8 cellular contexts compared by ENCODE assay signal in the genomic region with DNA sequence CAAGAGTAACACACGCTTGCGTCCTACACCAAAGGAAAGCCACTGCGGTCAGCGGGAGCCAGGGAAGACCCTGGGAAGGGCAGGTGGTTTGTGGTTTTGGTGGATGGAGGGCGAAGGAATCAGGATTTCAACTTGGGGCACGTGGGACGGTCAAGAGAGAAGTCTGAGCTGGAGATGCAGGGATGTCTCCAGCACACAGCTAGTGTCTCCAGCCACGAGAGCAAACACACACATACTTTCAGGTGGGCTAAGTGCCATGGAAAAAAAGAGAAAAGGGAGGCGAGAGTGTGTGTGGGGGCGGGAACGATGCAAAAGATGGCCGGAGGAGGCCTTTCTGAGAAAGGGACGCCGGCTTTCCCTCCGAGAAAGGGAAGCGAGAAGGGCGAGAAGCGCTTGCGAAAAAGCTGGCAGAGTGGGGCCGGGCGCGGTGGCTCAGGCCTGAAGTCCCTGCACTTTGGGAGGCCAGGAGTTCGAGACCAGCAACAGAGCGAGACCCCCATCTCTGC. TPM values are rescaled to one million over a fixed set of nuclear protein-coding genes. Genes with fewer than 3 reads are reported as not detected.
DNase-seq lines count a peak whose midpoint lies in the region; ATAC-seq and TF ChIP-seq lines count a peak whose summit lies in the region.

No MANE protein-coding gene starts in this region.

- intact Hi-C loops in HCT116 (cut with micrococcal nuclease): no loop called here
- intact Hi-C loops in activated CD4-positive, alpha-beta T cell treated with anti-CD3 and anti-CD28 coated beads, Interleukin-2, amount 10 ng/mL, durations not matched to agents 24 days and 14 days (cut with micrococcal nuclease): loop anchor here (2.0 to 5.0 kb wide), 6 partner anchors 101 to 1274 kb away; a partner anchor contains a TSS
- intact Hi-C loops in mucosa of descending colon (cut with DNase I, micrococcal nuclease): no loop called here

- peaks cover 4% of the 10 kb centered on the region for H3K27me3 Mint-ChIP-seq in activated CD4-positive, alpha-beta T cell treated with anti-CD3 and anti-CD28 coated beads, Interleukin-2, amount 10 ng/mL, durations not matched to agents 24 days and 14 days

- no peak for TF ChIP-seq RAD21 in HCT116 (IDR thresholded peaks at IDR 0.05; ENCODE audit: low read depth)

- H3K9me2 ChIP-seq in HCT116 (ENCODE audit: insufficient read depth): no peaks in the 10 kb centered on the region

- peak overlapping the region; percentile 98 for H3K27ac Mint-ChIP-seq in activated CD4-positive, alpha-beta T cell treated with anti-CD3 and anti-CD28 coated beads, Interleukin-2, amount 10 ng/mL, durations not matched to agents 24 days and 14 days

- H3K9me3 ChIP-seq in HCT116 (ENCODE audit: control insufficient read depth in 1 of 2, insufficient read depth in 1 of 2, low read depth in 1 of 2, low read length in 2 of 2) (no peaks in the 10 kb centered on the region), mucosa of descending colon (no peaks in the 10 kb centered on the region)

- peak overlapping the region; percentile 75 for H3K4me2 ChIP-seq in HCT116 (ENCODE audit: low read length)

- H4K20me1 ChIP-seq in HCT116 (ENCODE audit: insufficient read depth): peaks cover 17% of the 10 kb centered on the region; the same call in 1 of the 2 replicates

- no peaks in the 10 kb centered on the region for H3K27me3 ChIP-seq in HCT116 (ENCODE audit: insufficient read depth, low read length)

- H3K36me3 ChIP-seq in HCT116 (ENCODE audit: control insufficient read depth in 1 of 2, insufficient read depth in 2 of 2, low read length in 2 of 2) (peaks cover 6 to 13% of the 10 kb centered on the region in 2 experiments; a peak in 3 of 4 replicates), mucosa of descending colon (ENCODE audit: low read depth) (no peaks in the 10 kb centered on the region)

- RAD21 ChIA-PET in HCT116 (lab: Charles Lee; ENCODE audit: low non-redundant PET in 1 of 2, low total read pairs in 2 of 2, uncharacterized antibody in 2 of 2, unreplicated experiment in 2 of 2): no interaction called here

- H3K36me3 Mint-ChIP-seq in activated CD4-positive, alpha-beta T cell treated with anti-CD3 and anti-CD28 coated beads, Interleukin-2, amount 10 ng/mL, durations not matched to agents 24 days and 14 days (ENCODE audit: low read depth): peaks cover 25% of the 10 kb centered on the region

- H3K4me3 ChIP-seq in HCT116 (replicated peaks in 1 of 2; ENCODE audit: low read depth in 1 of 2, low read length in 2 of 2) (peak overlapping the region; percentile 76 to 84), mucosa of descending colon (no peak overlapping the region)

- POLR2A ChIA-PET in HCT116 (lab: Charles Lee): interaction anchor here (1.3 kb wide), 1 partner anchor 104 kb away, joined by 3 read pairs; a partner anchor contains a TSS

- no TSS peak for BruUV-seq in HCT116 (replicated peaks; lab: Mats Ljungman, UMichigan)

- ATAC-seq in HCT116 (no peak), mucosa of descending colon (no peak), GM19455 (IDR thresholded peaks at IDR 0.05; ENCODE audit: unreplicated experiment) (no peak), GM21619 (IDR thresholded peaks at IDR 0.05; ENCODE audit: unreplicated experiment) (no peak)

- no peaks in the 10 kb centered on the region for H3K9me3 Mint-ChIP-seq in activated CD4-positive, alpha-beta T cell treated with anti-CD3 and anti-CD28 coated beads, Interleukin-2, amount 10 ng/mL, durations not matched to agents 24 days and 14 days

- peak; percentile 1 for DNase-seq in A172 (ENCODE audit: low spot score)
- DNase-seq in HCT116 (ENCODE audit: low read depth, low spot score): no peak
- DNase-seq in activated CD4-positive, alpha-beta T cell treated with anti-CD3 and anti-CD28 coated beads, Interleukin-2, amount 10 ng/mL, durations not matched to agents 24 days and 14 days: peak; percentile 78
- DNase-seq in effector CD8-positive, alpha-beta T cell (lab: John Stamatoyannopoulos, UW): peak; percentile 7
- peak; percentile 40 to 69 (median 63) for DNase-seq in mucosa of descending colon
- peak; percentile 28 for DNase-seq in stromal cell of bone marrow (ENCODE audit: low read depth)

- TF ChIP-seq CTCF in HCT116 (IDR thresholded peaks at IDR 0.05 in 2 of 3, conservative IDR thresholded peaks at IDR 0.05 in 1 of 3; ENCODE audit: borderline replicate concordance in 1 of 3, insufficient read depth in 1 of 3, low read depth in 2 of 3, low read length in 2 of 3) (no peak), mucosa of descending colon (IDR thresholded peaks at IDR 0.05) (no peak)

- peaks cover 35% of the 10 kb centered on the region for H3K4me1 Mint-ChIP-seq in activated CD4-positive, alpha-beta T cell treated with anti-CD3 and anti-CD28 coated beads, Interleukin-2, amount 10 ng/mL, durations not matched to agents 24 days and 14 days

- H3K79me2 ChIP-seq in HCT116 (ENCODE audit: insufficient read depth, low read length): peaks cover 36% of the 10 kb centered on the region

- H3K27ac ChIP-seq in HCT116 (ENCODE audit: low read depth, low read length): peak overlapping the region; percentile 99

- H3K4me3 Mint-ChIP-seq in activated CD4-positive, alpha-beta T cell treated with anti-CD3 and anti-CD28 coated beads, Interleukin-2, amount 10 ng/mL, durations not matched to agents 24 days and 14 days: peak overlapping the region; percentile 91

- no peak for TF ChIP-seq POLR2A in HCT116 (IDR thresholded peaks at IDR 0.05; ENCODE audit: borderline replicate concordance, extremely low read depth, insufficient read depth, insufficient read length)

- peaks cover 21 to 26% of the 10 kb centered on the region in 2 experiments; a peak in 3 of 4 replicates for H3K4me1 ChIP-seq in HCT116 (ENCODE audit: control insufficient read depth in 1 of 2, insufficient read depth in 2 of 2, low read length in 2 of 2)
- peaks cover 22% of the 10 kb centered on the region for H3K4me1 ChIP-seq in mucosa of descending colon (ENCODE audit: low read depth)

- CTCF ChIA-PET in HCT116 (lab: Charles Lee): interaction anchor here (0.6 to 1.4 kb wide), 2 partner anchors 106 to 193 kb away, joined by 3 read pairs; no protein-coding TSS in a partner anchor

- H2AFZ ChIP-seq in HCT116 (ENCODE audit: low read depth, low read length, poor library complexity, severe bottlenecking): no peak overlapping the region

- peak overlapping the region; percentile 96 for H3K9ac ChIP-seq in HCT116 (ENCODE audit: low read length)

TF ChIP-seq in HCT116, 20 proteins besides CTCF, POLR2A, EP300 and RAD21:
- TF ChIP-seq YY1 (IDR thresholded peaks at IDR 0.05; ENCODE audit: extremely low read depth, insufficient replicate concordance, low read depth, low read length) (no peak), EZH2phosphoT487 (IDR thresholded peaks at IDR 0.05; ENCODE audit: borderline replicate concordance) (no peak)

RNA-seq across cellular contexts. Expression of a gene that starts 1.4 kb away (rescaled TPM):
- 16.8 and 38.4 TPM in 2 replicates for total RNA-seq in A172 (2014; rRNA removed; shearing (Covaris generic))
- total RNA-seq in HCT116 (2021; ENCODE audit: unreplicated experiment) (184 TPM), mucosa of descending colon (100 to 1,000 TPM; 117 to 131 (median 120) TPM)
- polyA plus RNA-seq in HCT116 (2012): 61.3 and 71.9 TPM in 2 replicates
- total RNA-seq in activated CD4-positive, alpha-beta T cell treated with anti-CD3 and anti-CD28 coated beads, Interleukin-2, amount 10 ng/mL, durations not matched to agents 24 days and 14 days: 258 and 261 TPM in 2 replicates
